19 cellular contexts compared by ENCODE assay signal in the genomic region with DNA sequence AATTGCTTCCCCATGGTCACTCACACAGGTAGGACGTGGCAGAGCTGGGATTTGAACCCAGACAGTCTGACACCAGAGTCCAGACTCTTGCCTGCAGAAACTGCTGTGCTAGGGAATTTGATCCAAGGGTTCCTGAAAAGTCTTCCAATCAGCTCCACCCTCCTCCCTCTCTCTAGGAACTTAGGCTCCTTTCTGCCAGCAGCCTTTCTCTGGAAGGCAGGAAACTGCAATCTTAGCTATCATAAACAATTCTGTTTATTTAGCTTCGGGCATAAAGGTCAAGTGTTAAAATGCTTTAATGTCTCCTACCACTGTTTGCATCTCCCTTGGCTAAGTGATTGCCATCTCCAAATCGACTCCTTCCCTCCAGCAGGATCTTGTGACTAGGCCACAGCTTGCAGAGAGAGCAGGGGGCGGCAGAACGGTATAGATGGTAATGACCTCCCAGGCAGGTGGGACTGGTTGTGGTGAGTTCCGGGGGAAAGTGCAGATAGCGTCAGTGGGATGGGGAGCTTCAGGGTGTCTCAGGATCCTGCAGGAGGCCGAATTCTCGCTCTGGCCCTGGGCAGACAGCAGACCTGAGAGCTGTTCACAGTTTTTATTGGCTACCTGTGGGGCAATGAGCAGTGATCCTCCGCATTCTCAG.
"Had no signal": no experiment of that assay in that cellular context is flagged by ENCODE, and none has a peak within 500 bp of the region (broad histone marks: within the 10 kb centered on the region; RNA-seq: fewer than 3 reads in every experiment).

No MANE protein-coding gene starts in this region.

- H3K36me3 ChIP-seq: left ventricle myocardium inferior, prostate gland, thoracic aorta had no signal

- H3K27ac ChIP-seq: foreskin keratinocyte, left ventricle myocardium inferior, prostate gland, thoracic aorta had no signal

- H3K27me3 ChIP-seq: foreskin keratinocyte had no signal

- DNase-seq: activated B cell treated with CpG ODN at 0.5 μM for 24 hours; activated CD4-positive, alpha-beta T cell treated with anti-CD3 and anti-CD28 coated beads for 36 hours; activated CD4-positive, alpha-beta T cell treated with anti-CD3 and anti-CD28 coated beads, Interleukin-2, amount 50 U/mL, for 4 hours; activated CD8-positive, alpha-beta memory T cell treated with anti-CD3 and anti-CD28 coated beads for 24 hours; activated CD8-positive, alpha-beta memory T cell treated with anti-CD3 and anti-CD28 coated beads, Interleukin-2, amount 50 U/mL, for 4 hours; activated naive CD4-positive, alpha-beta T cell treated with Interleukin-2 at 50 U/mL for 16 hours; activated naive CD8-positive, alpha-beta T cell treated with anti-CD3 and anti-CD28 coated beads, Interleukin-2, amount 10 ng/mL, durations not matched to agents 7 days and 5 days; activated T-cell treated with anti-CD3 and anti-CD28 coated beads, Interleukin-2, amount 50 U/mL, for 4 hours; amniotic stem cell; cerebellar nuclear complex; cortex of kidney; effector CD8-positive, alpha-beta T cell; foreskin keratinocyte; left ventricle myocardium inferior; natural killer cell; stimulated activated CD4-positive, alpha-beta T cell treated with anti-CD3 and anti-CD28 coated beads, Interleukin-4, amount 100 ng/mL, for 1 hour; stimulated activated naive CD4-positive, alpha-beta T cell had no signal

- H3K4me3 ChIP-seq: left ventricle myocardium inferior, prostate gland, thoracic aorta had no signal

- H3K9me3 ChIP-seq: left ventricle myocardium inferior, prostate gland, thoracic aorta had no signal

- H3K4me1 ChIP-seq: foreskin keratinocyte, left ventricle myocardium inferior, prostate gland had no signal
